ENCODE assay signal across 1 cellular context in the genomic region with DNA sequence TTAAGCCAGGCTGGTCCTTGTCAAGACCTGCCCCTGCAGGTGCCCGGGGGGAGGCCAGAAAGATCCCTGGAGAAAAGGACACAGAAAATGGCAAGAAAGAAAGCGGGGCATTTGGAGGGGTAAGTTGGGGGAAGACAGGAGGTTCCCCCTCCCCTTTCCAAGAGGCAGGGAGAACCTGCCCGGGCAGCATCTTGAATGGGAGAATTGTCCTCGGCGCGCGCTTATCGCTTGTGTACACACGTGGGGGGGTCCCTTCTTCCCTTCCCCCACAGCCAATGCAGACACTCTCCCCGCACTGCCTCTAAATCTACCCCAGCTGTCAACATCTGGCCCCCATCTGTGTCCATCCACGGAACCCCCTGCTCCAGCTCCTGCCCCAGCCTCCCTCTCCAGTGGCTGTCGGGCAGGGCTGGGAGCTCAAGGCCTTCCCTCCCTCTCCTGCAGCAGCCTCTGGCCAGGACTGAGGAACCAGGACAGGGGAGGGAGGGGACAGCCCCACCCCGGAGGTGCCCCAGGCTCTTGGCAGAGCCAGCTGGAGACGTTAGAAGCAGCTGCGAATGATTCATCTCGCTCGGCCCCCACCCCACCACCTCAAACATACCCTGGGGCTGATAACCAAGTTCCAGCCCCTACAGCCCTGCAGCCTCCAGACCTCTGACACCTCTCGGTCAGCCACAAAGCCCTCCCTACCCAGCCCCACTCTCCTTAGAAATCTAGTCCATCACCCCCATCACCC.
TF ChIP-seq lines count a peak whose summit lies in the region.

No MANE protein-coding gene starts in this region.

TF ChIP-seq in HepG2, 621 proteins besides CTCF, POLR2A, EP300 and RAD21 (continued from another document and continues in another):
- TF ChIP-seq USF2 (IDR thresholded peaks at IDR 0.05; ENCODE audit: low read depth, low read length) = no peak
- TF ChIP-seq USF2 (CRISPR knock-in tag; IDR thresholded peaks at IDR 0.05; ENCODE audit: borderline replicate concordance) = no peak
- no peak for TF ChIP-seq SIN3B (IDR thresholded peaks at IDR 0.05; ENCODE audit: low read length)
- TF ChIP-seq ZSCAN25 (CRISPR knock-in tag; IDR thresholded peaks at IDR 0.05) = 0 out of 2 replicates have a peak, but pooled peaks have one; percentile 36
- TF ChIP-seq ZNF589 (CRISPR knock-in tag; conservative IDR thresholded peaks at IDR 0.05) = no peak
- 0 out of 2 replicates have a peak, but pooled peaks have one; percentile 53 for TF ChIP-seq KLF11 (CRISPR knock-in tag; IDR thresholded peaks at IDR 0.05)
- peak; percentile 56; the same call in 1 of the 2 replicates for TF ChIP-seq PAF1 (CRISPR knock-in tag; IDR thresholded peaks at IDR 0.05)
- TF ChIP-seq TRIM22 (IDR thresholded peaks at IDR 0.05) = no peak
- TF ChIP-seq REL (CRISPR knock-in tag; conservative IDR thresholded peaks at IDR 0.05) = no peak
- TF ChIP-seq YY1 (IDR thresholded peaks at IDR 0.05; ENCODE audit: insufficient read depth, insufficient replicate concordance, low read depth, low read length) = no peak
- TF ChIP-seq ZNF264 (CRISPR knock-in tag; IDR thresholded peaks at IDR 0.05) = no peak
- peak; percentile 87 for TF ChIP-seq FOXA3 (CRISPR knock-in tag; IDR thresholded peaks at IDR 0.05)
- TF ChIP-seq MTA3 (CRISPR knock-in tag; IDR thresholded peaks at IDR 0.05) = no peak
- no peak for TF ChIP-seq NR1H2 (CRISPR knock-in tag; IDR thresholded peaks at IDR 0.05; ENCODE audit: borderline replicate concordance, low read depth)
- no peak for TF ChIP-seq ZNF468 (CRISPR knock-in tag; IDR thresholded peaks at IDR 0.05)
- TF ChIP-seq, protein P1, sequence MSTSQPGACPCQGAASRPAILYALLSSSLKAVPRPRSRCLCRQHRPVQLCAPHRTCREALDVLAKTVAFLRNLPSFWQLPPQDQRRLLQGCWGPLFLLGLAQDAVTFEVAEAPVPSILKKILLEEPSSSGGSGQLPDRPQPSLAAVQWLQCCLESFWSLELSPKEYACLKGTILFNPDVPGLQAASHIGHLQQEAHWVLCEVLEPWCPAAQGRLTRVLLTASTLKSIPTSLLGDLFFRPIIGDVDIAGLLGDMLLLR (CRISPR knock-in tag; IDR thresholded peaks at IDR 0.05) = no peak
- no peak for TF ChIP-seq CCAR2 (optimal IDR thresholded peaks at IDR 0.05; ENCODE audit: low read depth, low read length)
- peak; percentile 79; the same call in 1 of the 2 replicates for TF ChIP-seq PITX1 (CRISPR knock-in tag; IDR thresholded peaks at IDR 0.05)
- TF ChIP-seq MIXL1 (CRISPR knock-in tag; IDR thresholded peaks at IDR 0.05) = no peak
- TF ChIP-seq GLMP (CRISPR knock-in tag; IDR thresholded peaks at IDR 0.05; ENCODE audit: borderline replicate concordance) = no peak
- no peak for TF ChIP-seq ZNF800 (CRISPR knock-in tag; IDR thresholded peaks at IDR 0.05)
- no peak for TF ChIP-seq MAF1 (CRISPR knock-in tag; IDR thresholded peaks at IDR 0.05; ENCODE audit: borderline replicate concordance)
- TF ChIP-seq ZNF225 (CRISPR knock-in tag; IDR thresholded peaks at IDR 0.05) = peak; percentile 36; the same call in 1 of the 2 replicates
- peak; percentile 60 for TF ChIP-seq RBFOX2 (IDR thresholded peaks at IDR 0.05; ENCODE audit: low read depth, low read length)
- TF ChIP-seq NFE2L2 (IDR thresholded peaks at IDR 0.05; ENCODE audit: low read length) = no peak
- TF ChIP-seq, protein P2, sequence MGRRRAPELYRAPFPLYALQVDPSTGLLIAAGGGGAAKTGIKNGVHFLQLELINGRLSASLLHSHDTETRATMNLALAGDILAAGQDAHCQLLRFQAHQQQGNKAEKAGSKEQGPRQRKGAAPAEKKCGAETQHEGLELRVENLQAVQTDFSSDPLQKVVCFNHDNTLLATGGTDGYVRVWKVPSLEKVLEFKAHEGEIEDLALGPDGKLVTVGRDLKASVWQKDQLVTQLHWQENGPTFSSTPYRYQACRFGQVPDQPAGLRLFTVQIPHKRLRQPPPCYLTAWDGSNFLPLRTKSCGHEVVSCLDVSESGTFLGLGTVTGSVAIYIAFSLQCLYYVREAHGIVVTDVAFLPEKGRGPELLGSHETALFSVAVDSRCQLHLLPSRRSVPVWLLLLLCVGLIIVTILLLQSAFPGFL (CRISPR knock-in tag; IDR thresholded peaks at IDR 0.05) = no peak
- TF ChIP-seq, protein P3, sequence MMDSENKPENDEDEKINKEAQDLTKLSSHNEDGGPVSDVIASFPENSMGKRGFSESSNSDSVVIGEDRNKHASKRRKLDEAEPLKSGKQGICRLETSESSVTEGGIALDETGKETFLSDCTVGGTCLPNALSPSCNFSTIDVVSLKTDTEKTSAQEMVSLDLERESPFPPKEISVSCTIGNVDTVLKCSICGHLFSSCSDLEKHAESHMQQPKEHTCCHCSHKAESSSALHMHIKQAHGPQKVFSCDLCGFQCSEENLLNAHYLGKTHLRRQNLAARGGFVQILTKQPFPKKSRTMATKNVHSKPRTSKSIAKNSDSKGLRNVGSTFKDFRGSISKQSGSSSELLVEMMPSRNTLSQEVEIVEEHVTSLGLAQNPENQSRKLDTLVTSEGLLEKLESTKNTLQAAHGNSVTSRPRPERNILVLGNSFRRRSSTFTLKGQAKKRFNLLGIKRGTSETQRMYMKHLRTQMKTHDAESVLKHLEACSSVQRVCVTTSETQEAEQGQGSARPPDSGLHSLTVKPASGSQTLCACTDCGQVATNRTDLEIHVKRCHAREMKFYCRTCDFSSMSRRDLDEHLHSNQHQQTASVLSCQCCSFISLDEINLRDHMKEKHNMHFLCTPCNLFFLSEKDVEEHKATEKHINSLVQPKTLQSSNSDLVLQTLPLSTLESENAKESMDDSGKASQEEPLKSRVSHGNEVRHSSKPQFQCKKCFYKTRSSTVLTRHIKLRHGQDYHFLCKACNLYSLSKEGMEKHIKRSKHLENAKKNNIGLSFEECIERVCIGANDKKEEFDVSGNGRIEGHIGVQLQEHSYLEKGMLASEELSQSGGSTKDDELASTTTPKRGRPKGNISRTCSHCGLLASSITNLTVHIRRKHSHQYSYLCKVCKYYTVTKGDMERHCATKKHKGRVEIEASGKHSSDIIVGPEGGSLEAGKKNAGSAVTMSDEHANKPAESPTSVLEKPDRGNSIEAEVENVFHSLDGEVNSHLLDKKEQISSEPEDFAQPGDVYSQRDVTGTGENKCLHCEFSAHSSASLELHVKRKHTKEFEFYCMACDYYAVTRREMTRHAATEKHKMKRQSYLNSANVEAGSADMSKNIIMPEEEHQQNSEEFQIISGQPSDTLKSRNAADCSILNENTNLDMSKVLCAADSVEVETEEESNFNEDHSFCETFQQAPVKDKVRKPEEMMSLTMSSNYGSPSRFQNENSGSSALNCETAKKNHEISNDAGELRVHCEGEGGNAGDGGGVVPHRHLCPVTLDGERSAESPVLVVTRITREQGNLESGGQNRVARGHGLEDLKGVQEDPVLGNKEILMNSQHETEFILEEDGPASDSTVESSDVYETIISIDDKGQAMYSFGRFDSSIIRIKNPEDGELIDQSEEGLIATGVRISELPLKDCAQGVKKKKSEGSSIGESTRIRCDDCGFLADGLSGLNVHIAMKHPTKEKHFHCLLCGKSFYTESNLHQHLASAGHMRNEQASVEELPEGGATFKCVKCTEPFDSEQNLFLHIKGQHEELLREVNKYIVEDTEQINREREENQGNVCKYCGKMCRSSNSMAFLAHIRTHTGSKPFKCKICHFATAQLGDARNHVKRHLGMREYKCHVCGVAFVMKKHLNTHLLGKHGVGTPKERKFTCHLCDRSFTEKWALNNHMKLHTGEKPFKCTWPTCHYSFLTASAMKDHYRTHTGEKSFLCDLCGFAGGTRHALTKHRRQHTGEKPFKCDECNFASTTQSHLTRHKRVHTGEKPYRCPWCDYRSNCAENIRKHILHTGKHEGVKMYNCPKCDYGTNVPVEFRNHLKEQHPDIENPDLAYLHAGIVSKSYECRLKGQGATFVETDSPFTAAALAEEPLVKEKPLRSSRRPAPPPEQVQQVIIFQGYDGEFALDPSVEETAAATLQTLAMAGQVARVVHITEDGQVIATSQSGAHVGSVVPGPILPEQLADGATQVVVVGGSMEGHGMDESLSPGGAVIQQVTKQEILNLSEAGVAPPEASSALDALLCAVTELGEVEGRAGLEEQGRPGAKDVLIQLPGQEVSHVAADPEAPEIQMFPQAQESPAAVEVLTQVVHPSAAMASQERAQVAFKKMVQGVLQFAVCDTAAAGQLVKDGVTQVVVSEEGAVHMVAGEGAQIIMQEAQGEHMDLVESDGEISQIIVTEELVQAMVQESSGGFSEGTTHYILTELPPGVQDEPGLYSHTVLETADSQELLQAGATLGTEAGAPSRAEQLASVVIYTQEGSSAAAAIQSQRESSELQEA (CRISPR knock-in tag; IDR thresholded peaks at IDR 0.05; ENCODE audit: not compliant biosample characterization) = no peak
- no peak for TF ChIP-seq ZNF597 (CRISPR knock-in tag; IDR thresholded peaks at IDR 0.05)
- no peak for TF ChIP-seq ZSCAN12 (CRISPR knock-in tag; IDR thresholded peaks at IDR 0.05)
- TF ChIP-seq, protein P4, sequence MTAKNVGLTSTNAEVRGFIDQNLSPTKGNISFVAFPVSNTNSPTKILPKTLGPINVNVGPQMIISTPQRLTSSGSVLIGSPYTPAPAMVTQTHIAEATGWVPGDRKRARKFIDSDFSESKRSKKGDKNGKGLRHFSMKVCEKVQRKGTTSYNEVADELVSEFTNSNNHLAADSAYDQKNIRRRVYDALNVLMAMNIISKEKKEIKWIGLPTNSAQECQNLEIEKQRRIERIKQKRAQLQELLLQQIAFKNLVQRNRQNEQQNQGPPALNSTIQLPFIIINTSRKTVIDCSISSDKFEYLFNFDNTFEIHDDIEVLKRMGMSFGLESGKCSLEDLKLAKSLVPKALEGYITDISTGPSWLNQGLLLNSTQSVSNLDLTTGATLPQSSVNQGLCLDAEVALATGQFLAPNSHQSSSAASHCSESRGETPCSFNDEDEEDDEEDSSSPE (CRISPR knock-in tag; IDR thresholded peaks at IDR 0.05) = peak; percentile 30
- TF ChIP-seq ZNF746 (CRISPR knock-in tag; IDR thresholded peaks at IDR 0.05) = peak; percentile 90; the same call in 1 of the 2 replicates
- no peak; the same call in 1 of the 2 replicates for TF ChIP-seq ZNF124 (CRISPR knock-in tag; IDR thresholded peaks at IDR 0.05)
- TF ChIP-seq EED (CRISPR knock-in tag; IDR thresholded peaks at IDR 0.05) = no peak
- TF ChIP-seq, protein P5, sequence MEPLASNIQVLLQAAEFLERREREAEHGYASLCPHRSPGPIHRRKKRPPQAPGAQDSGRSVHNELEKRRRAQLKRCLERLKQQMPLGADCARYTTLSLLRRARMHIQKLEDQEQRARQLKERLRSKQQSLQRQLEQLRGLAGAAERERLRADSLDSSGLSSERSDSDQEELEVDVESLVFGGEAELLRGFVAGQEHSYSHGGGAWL (CRISPR knock-in tag; IDR thresholded peaks at IDR 0.05) = no peak
- TF ChIP-seq RNF2 (conservative IDR thresholded peaks at IDR 0.05; ENCODE audit: low read depth) = no peak
